Comparison of ENCODE assay signal across 8 cellular contexts in genomic region chr19:53254451-53255341, GRCh38. TPM values are rescaled to one million over a fixed set of nuclear protein-coding genes. Genes with fewer than 3 reads are reported as not detected.
DNase-seq lines count a peak whose midpoint lies in the region; ATAC-seq lines count a peak whose summit lies in the region.

ZNF677 (minus strand) TSS chr19:53254873; CDS start chr19:53251550, 3,323 bp downstream.

- peak within 1 kb of the TSS; percentile 84 to 98 (median 96) for H3K4me3 ChIP-seq in skeletal muscle tissue (ENCODE audit: low read length in 3 of 3)

- peaks cover 2 to 8% (median 4%) of the 10 kb centered on the region in 3 donors for H3K4me1 ChIP-seq in skeletal muscle tissue (ENCODE audit: control insufficient read depth in 3 of 3, insufficient read depth in 3 of 3, low read length in 3 of 3)

- H3K27me3 ChIP-seq in skeletal muscle tissue (ENCODE audit: control insufficient read depth in 3 of 3, insufficient read depth in 3 of 3, low read length in 3 of 3), result no peaks in the 10 kb centered on the region

- ATAC-seq in activated CD4-positive, CD25-positive, alpha-beta regulatory T cell treated with anti-CD3 and anti-CD28 coated beads, Interleukin-2, amount 50 U/mL, for 24 hours, result peak; percentile 100
- ATAC-seq in HG02763 (IDR thresholded peaks at IDR 0.05; ENCODE audit: unreplicated experiment), result no peak

- H3K9ac ChIP-seq in skeletal muscle tissue (ENCODE audit: low read depth in 1 of 3, low read length in 3 of 3), result peak within 1 kb of the TSS; percentile 75 to 96 (median 89)

- peak within 1 kb of the TSS; percentile 72 for H3K27ac ChIP-seq in skeletal muscle tissue (ENCODE audit: low read depth, low read length)

- H3K4me3 Mint-ChIP-seq in immature natural killer cell, result peak within 1 kb of the TSS; percentile 89 to 93 (median 91)

- H3K4me1 Mint-ChIP-seq in immature natural killer cell, result peaks cover 14 to 15% of the 10 kb centered on the region in 2 donors

- H3K9me3 Mint-ChIP-seq in immature natural killer cell, result peaks cover 22 to 70% (median 41%) of the 10 kb centered on the region in 6 donors

- H3K36me3 ChIP-seq in skeletal muscle tissue (ENCODE audit: control insufficient read depth in 3 of 3, insufficient read depth in 3 of 3, low read length in 3 of 3), result peaks cover 24 to 27% (median 26%) of the 10 kb centered on the region in 3 donors

- peaks cover 0 to 8% (median 6%) of the 10 kb centered on the region in 3 donors for H3K9me3 ChIP-seq in skeletal muscle tissue (ENCODE audit: control insufficient read depth in 3 of 3, low read length in 3 of 3)

- peak within 1 kb of the TSS; percentile 74 to 91 (median 82) for H3K27ac Mint-ChIP-seq in immature natural killer cell

- peaks cover 0 to 7% (median 5%) of the 10 kb centered on the region in 3 donors for H3K27me3 Mint-ChIP-seq in immature natural killer cell (ENCODE audit: low read depth in 3 of 3)

- DNase-seq in NK-92 (lab: John Stamatoyannopoulos, UW; ENCODE audit: unreplicated experiment) (peak; percentile 2), immature natural killer cell (peak; percentile 85 to 90 (median 86)), NCI-H1694 treated with DMSO at 0.1 percent for 48 hours (lab: John Stamatoyannopoulos, UW) (no peak)
- DNase-seq in NK-92 treated with Interleukin-12 subunit alpha and Interleukin-12 subunit beta, amount 100 ng/mL, for 24 hours (lab: John Stamatoyannopoulos, UW), result no peak
- peak; percentile 74 for DNase-seq in central memory CD4-positive, alpha-beta T cell

- H3K36me3 Mint-ChIP-seq in immature natural killer cell, result peaks cover 31 to 37% (median 33%) of the 10 kb centered on the region in 3 donors

RNA-seq across cellular contexts. Expression of gene ZNF677, which starts in this region (rescaled TPM):
- polyA plus RNA-seq in immature natural killer cell, result 10 to 100 TPM; 16.6 to 36.1 (median 30.6) TPM
- 18.8 TPM for total RNA-seq in skeletal muscle tissue

Comparison
In these comparisons a context has a peak if more than half of its experiments do, and no peak if none do; other contexts are left out.
1. DNase-seq: peak in NK-92 (single experiment), central memory CD4-positive, alpha-beta T cell (single experiment) and immature natural killer cell (3 of 3); none in NK-92 treated with Interleukin-12 subunit alpha and Interleukin-12 subunit beta, amount 100 ng/mL, for 24 hours (single experiment) and NCI-H1694 treated with DMSO at 0.1 percent for 48 hours (single experiment).